In the genomic region with DNA sequence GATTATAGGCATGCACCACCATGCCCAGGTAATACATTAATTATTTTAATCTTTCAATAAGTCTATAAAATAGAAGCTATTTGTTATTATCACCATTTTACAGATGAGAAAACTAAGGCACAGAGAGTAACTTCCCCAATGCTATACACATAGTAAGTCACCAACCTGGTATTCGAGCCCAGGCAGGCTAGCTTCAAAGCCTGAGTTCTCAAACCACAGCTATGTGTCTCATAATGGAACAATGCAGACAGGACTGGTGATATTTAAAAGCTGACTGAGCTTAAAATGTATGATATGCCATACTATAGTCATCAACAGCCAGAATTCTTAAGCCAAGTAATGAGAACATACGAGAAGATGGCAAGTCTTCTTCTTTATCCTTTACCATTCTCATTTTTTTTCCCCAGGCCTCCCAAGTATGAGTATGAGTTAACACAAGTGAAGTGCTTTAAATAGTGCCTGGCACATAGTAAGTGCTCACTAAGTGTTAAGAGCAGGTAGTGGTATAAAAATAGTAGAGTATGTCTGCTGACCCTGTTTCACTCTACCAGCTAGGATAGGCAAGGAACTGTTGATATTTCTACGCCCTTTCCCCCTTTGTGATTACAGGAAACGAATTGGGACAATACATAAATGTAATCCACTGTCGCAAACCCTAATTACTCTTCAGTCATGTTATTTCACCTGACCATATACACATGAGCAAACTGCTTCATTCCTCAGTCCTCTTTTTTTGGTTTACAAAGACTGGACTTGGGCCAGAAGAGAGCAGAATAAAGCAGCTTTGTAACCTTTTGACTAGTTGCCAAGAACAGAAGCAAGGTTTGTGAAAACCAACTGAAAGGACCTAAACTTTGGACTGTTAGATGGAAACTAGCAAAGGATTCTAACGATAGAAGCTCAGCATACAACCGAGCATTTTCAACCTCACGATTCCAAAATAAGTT, we compare ENCODE assay signal across 9 cellular contexts. TPM values are rescaled to one million over a fixed set of nuclear protein-coding genes. Genes with fewer than 3 reads are reported as not detected.
DNase-seq lines count a peak whose midpoint lies in the region; ATAC-seq, FAIRE-seq and TF ChIP-seq lines count a peak whose summit lies in the region.
"Had no signal": no experiment of that assay in that cellular context is flagged by ENCODE, and none has a peak within 500 bp of the region (broad histone marks: within the 10 kb centered on the region; RNA-seq: fewer than 3 reads in every experiment).

No MANE protein-coding gene starts in this region.

- H2BK20ac ChIP-seq in IMR-90 (ENCODE audit: low read depth, low read length): no peak overlapping the region

- H4K5ac ChIP-seq in IMR-90 (ENCODE audit: low read depth, low read length): no peak overlapping the region

- H3K4me2 ChIP-seq in IMR-90 (ENCODE audit: low read depth, low read length): no peak overlapping the region; the same call in 1 of the 2 replicates
- no peak overlapping the region for H3K4me2 ChIP-seq in GM12878 (ENCODE audit: control insufficient read depth, insufficient read depth)
- peak overlapping the region; percentile 30 for H3K4me2 ChIP-seq in hepatocyte

- RAD21 ChIA-PET in GM12878 (lab: Charles Lee; ENCODE audit: unreplicated experiment): interaction anchor here (0.7 to 6.0 kb wide), 7 partner anchors 7 to 130 kb away, joined by 3 to 60 read pairs (median 5); a partner anchor contains a TSS

- no peak overlapping the region for H4K91ac ChIP-seq in IMR-90 (ENCODE audit: insufficient read depth, low read depth, low read length)

- no peak for TF ChIP-seq RAD21 in IMR-90 (IDR thresholded peaks at IDR 0.05; ENCODE audit: low read length)
- TF ChIP-seq RAD21 in GM12878 (IDR thresholded peaks at IDR 0.05; ENCODE audit: insufficient read depth, low read depth, low read length): no peak

- no peak for FAIRE-seq in GM12878 (lab: Jason Lieb, UNC)
- FAIRE-seq: G401.6 had no signal

- H3K9ac ChIP-seq in IMR-90 (ENCODE audit: low read depth, low read length) (no peak overlapping the region), GM12878 (ENCODE audit: control insufficient read depth, insufficient read depth, low read length) (no peak overlapping the region)

- POLR2A ChIA-PET in IMR-90 (lab: Charles Lee; ENCODE audit: unreplicated experiment): no interaction called here
- POLR2A ChIA-PET in GM12878 (lab: Charles Lee): interaction anchor here (0.6 to 5.6 kb wide), 9 partner anchors 8 to 509 kb away, joined by 3 to 60 read pairs (median 5); a partner anchor contains a TSS

- no peak overlapping the region for H2BK120ac ChIP-seq in IMR-90 (ENCODE audit: low read depth, low read length)

- H3K56ac ChIP-seq in IMR-90 (ENCODE audit: extremely low read depth, insufficient read depth, low read length): no peak overlapping the region

- H3K4me3 ChIP-seq in IMR-90 (ENCODE audit: insufficient read depth, low read depth, low read length): no peak overlapping the region
- H3K4me3 ChIP-seq in GM12878: no peak overlapping the region
- no peak overlapping the region for H3K4me3 ChIP-seq in hepatocyte

- H2AFZ ChIP-seq in IMR-90 (replicated peaks; ENCODE audit: low read length, poor library complexity) (no peak overlapping the region), GM12878 (ENCODE audit: control insufficient read depth, low read depth, low read length) (no peak overlapping the region), hepatocyte (no peak overlapping the region)

- no peak overlapping the region for H2AK5ac ChIP-seq in IMR-90 (ENCODE audit: low read depth, low read length)

- H3K79me1 ChIP-seq in IMR-90 (ENCODE audit: low read depth in 1 of 2, low read length in 2 of 2): peaks cover 6 to 41% of the 10 kb centered on the region in 2 experiments; a peak in 3 of 4 replicates

- no peak for TF ChIP-seq EP300 in GM12878 (IDR thresholded peaks at IDR 0.05; ENCODE audit: borderline replicate concordance in 1 of 2, control insufficient read depth in 1 of 2, low read depth in 2 of 2, low read length in 2 of 2)

- no peak overlapping the region for H2BK15ac ChIP-seq in IMR-90 (ENCODE audit: low read depth, low read length)

- H3K9me2 ChIP-seq in hepatocyte (replicated peaks; ENCODE audit: insufficient read depth): no peaks in the 10 kb centered on the region

- DNase-seq in IMR-90 (peak; percentile 88), GM12878 (ENCODE audit: low read depth, low spot score) (no peak), hepatocyte (ENCODE audit: low spot score) (peak; percentile 18), substantia nigra (lab: John Stamatoyannopoulos, UW) (no peak), NCI-H510A treated with DMSO at 0.1 percent for 48 hours (lab: John Stamatoyannopoulos, UW) (no peak), GM19238 (ENCODE audit: insufficient read length, low spot score) (no peak), NCI-H2227 treated with DMSO at 0.1 percent for 48 hours (lab: John Stamatoyannopoulos, UW) (no peak), NCI-H2171 treated with DMSO at 0.1 percent for 48 hours (lab: John Stamatoyannopoulos, UW) (no peak)

- H3K14ac ChIP-seq in IMR-90 (replicated peaks; ENCODE audit: low read depth, low read length): no peak overlapping the region

- H3K18ac ChIP-seq in IMR-90 (ENCODE audit: low read depth, low read length): no peak overlapping the region

- H3K27me3 ChIP-seq in IMR-90 (ENCODE audit: control insufficient read depth, insufficient read depth, low read length) (no peaks in the 10 kb centered on the region), GM12878 (replicated peaks in 1 of 2; ENCODE audit: control insufficient read depth in 2 of 2, insufficient read depth in 2 of 2, low read length in 1 of 2) (no peaks in the 10 kb centered on the region), hepatocyte (no peaks in the 10 kb centered on the region)

- H3K79me2 ChIP-seq in GM12878 (ENCODE audit: control insufficient read depth, insufficient read depth, low read length) (peaks cover 57% of the 10 kb centered on the region), hepatocyte (peaks cover 81% of the 10 kb centered on the region)

- BruUV-seq in IMR-90 (replicated peaks; lab: Mats Ljungman, UMichigan) (no TSS peak), GM12878 (replicated peaks; lab: Mats Ljungman, UMichigan) (no TSS peak)

- in situ Hi-C loops in IMR-90 (cut with MboI; ENCODE audit: low sequenced_read_pairs): no loop called here
- in situ Hi-C loops in GM12878 (cut with MboI): no loop called here

- intact Hi-C loops in IMR-90 (cut with micrococcal nuclease): no loop called here
- intact Hi-C loops in GM12878 (cut with micrococcal nuclease; ENCODE audit: unreplicated experiment): no loop called here

- ATAC-seq in IMR-90 (ENCODE audit: low read depth): peak; percentile 60; the same call in 1 of the 2 replicates
- ATAC-seq in GM12878: peak; percentile 60

- H3K9me3 ChIP-seq in IMR-90 (ENCODE audit: control insufficient read depth, insufficient read depth, low read length): no peaks in the 10 kb centered on the region
- H3K9me3 ChIP-seq in GM12878 (replicated peaks; ENCODE audit: control insufficient read depth, insufficient read depth, low read length): no peaks in the 10 kb centered on the region
- H3K9me3 ChIP-seq in hepatocyte (ENCODE audit: low read depth): no peaks in the 10 kb centered on the region

- H3K9me1 ChIP-seq in IMR-90 (ENCODE audit: insufficient read depth, low read length): no peaks in the 10 kb centered on the region; the same call in none of the 2 replicates

- no peak overlapping the region for H3K23ac ChIP-seq in IMR-90 (ENCODE audit: low read depth, low read length)

- SMC1A ChIA-PET in GM12878 (lab: Charles Lee; ENCODE audit: uncharacterized antibody, unreplicated experiment): interaction anchor here (0.6 to 6.1 kb wide), 17 partner anchors 7 to 276 kb away, joined by 3 to 85 read pairs (median 4); a partner anchor contains a TSS

- peak overlapping the region; percentile 33 for H2BK5ac ChIP-seq in IMR-90 (ENCODE audit: low read depth, low read length, poor library complexity, severe bottlenecking)

- H4K20me1 ChIP-seq in IMR-90 (ENCODE audit: insufficient read depth, low read length) (peaks cover 16% of the 10 kb centered on the region; the same call in 1 of the 2 replicates), GM12878 (ENCODE audit: control insufficient read depth, insufficient read depth) (no peaks in the 10 kb centered on the region), hepatocyte (ENCODE audit: insufficient read depth, poor library complexity, severe bottlenecking) (peaks cover 6% of the 10 kb centered on the region)

- H3K4me1 ChIP-seq in IMR-90 (ENCODE audit: control insufficient read depth, insufficient read depth, low read length) (peaks cover 6% of the 10 kb centered on the region; the same call in 1 of the 2 replicates), GM12878 (ENCODE audit: control insufficient read depth, insufficient read depth, low read length) (peaks cover 36% of the 10 kb centered on the region), hepatocyte (ENCODE audit: insufficient read depth) (peaks cover 13% of the 10 kb centered on the region)

- no peak overlapping the region for H2AK9ac ChIP-seq in IMR-90 (replicated peaks; ENCODE audit: low read depth, low read length, poor library complexity)

- no peak overlapping the region for H4K8ac ChIP-seq in IMR-90 (ENCODE audit: low read depth in 2 of 2, low read length in 2 of 2)

- H3K27ac ChIP-seq in IMR-90 (ENCODE audit: insufficient read depth, low read length) (no peak overlapping the region), GM12878 (ENCODE audit: control insufficient read depth, insufficient read depth) (no peak overlapping the region), hepatocyte (peak overlapping the region; percentile 50), substantia nigra (ENCODE audit: low read depth, low read length, poor library complexity, severe bottlenecking) (peak overlapping the region; percentile 54)

- no peak for TF ChIP-seq CTCF in IMR-90 (conservative IDR thresholded peaks at IDR 0.05; ENCODE audit: low read depth, low read length)
- TF ChIP-seq CTCF in GM12878 (IDR thresholded peaks at IDR 0.05 in 2 of 3, conservative IDR thresholded peaks at IDR 0.05 in 1 of 3; ENCODE audit: control insufficient read depth in 2 of 3, extremely low read depth in 1 of 3, insufficient read depth in 1 of 3, low read depth in 3 of 3, low read length in 3 of 3): no peak
- no peak for TF ChIP-seq CTCF in hepatocyte (IDR thresholded peaks at IDR 0.05; ENCODE audit: poor library complexity)

- TF ChIP-seq POLR2A in IMR-90 (IDR thresholded peaks at IDR 0.05; ENCODE audit: low read depth, low read length) (no peak), GM12878 (IDR thresholded peaks at IDR 0.05; ENCODE audit: low read depth, low read length) (no peak)

- CTCF ChIA-PET in IMR-90 (lab: Yijun Ruan, JAX) (interaction anchor here (1.2 to 1.5 kb wide), 2 partner anchors 10 to 13 kb away, joined by 3 to 5 read pairs; a partner anchor contains a TSS), GM12878 (lab: Yijun Ruan, JAX) (interaction anchor here (0.6 to 6.3 kb wide), 16 partner anchors 8 to 392 kb away, joined by 3 to 61 read pairs (median 4); a partner anchor contains a TSS)

- dilution Hi-C loops in IMR-90 (cut with HindIII; ENCODE audit: low sequenced_read_pairs, unreplicated experiment): no loop called here

- H3K4ac ChIP-seq in IMR-90 (ENCODE audit: low read depth, low read length): no peak overlapping the region

- WGBS in IMR-90 (ENCODE audit: extremely low coverage in 2 of 2, insufficient read length in 1 of 2), 2 experiments: 88% methylated on average over 4 of the region's 8 CpGs; no CpG with 5 or more reads in 1 of the 2 experiments
- WGBS in GM12878 (ENCODE audit: insufficient coverage, insufficient replicate concordance, low lambda C conversion rate, missing lambda C conversion rate): 35% methylated on average over 8 of the region's 8 CpGs
- 84% methylated on average over 8 of the region's 8 CpGs for WGBS in hepatocyte (ENCODE audit: low lambda C conversion rate, missing lambda C conversion rate)

- H3K36me3 ChIP-seq in IMR-90 (ENCODE audit: control insufficient read depth, insufficient read depth, low read length) (peaks cover 5% of the 10 kb centered on the region), GM12878 (ENCODE audit: control insufficient read depth in 2 of 2, insufficient read depth in 2 of 2, low read length in 1 of 2) (peaks cover 0 to 9% of the 10 kb centered on the region in 2 experiments; a peak in 3 of 4 replicates), hepatocyte (replicated peaks; ENCODE audit: insufficient read depth, low read depth) (no peaks in the 10 kb centered on the region)

RNA-seq across cellular contexts. Expression of a gene that starts 9.5 kb away (rescaled TPM):
- total RNA-seq in IMR-90 (2012; rRNA removed) (14.4 and 17.6 TPM in 2 replicates), GM12878 (2014; rRNA removed) (18.3 and 19.0 TPM in 2 replicates), GM12878 (2014; rRNA removed; fragmentation: Illumina TruSeq; extraction: Trizol) (28.1 and 28.2 TPM in 2 replicates), GM12878 (2021) (28.5 and 29.6 TPM in 2 replicates), hepatocyte (13.5 and 19.9 TPM in 2 replicates)
- polyA plus RNA-seq in IMR-90 (2012; rRNA removed) (7.9 and 9.1 TPM in 2 replicates), GM12878 (2011; rRNA removed) (46.6 and 48.9 TPM in 2 replicates), GM12878 (2014; fragmentation: Illumina TruSeq; extraction: Trizol) (28.1 and 33.0 TPM in 2 replicates), GM12878 (2014; fragmentation: Nextera tagmentation; extraction: Ambion mirVana) (10 to 100 TPM; 13.0 to 15.6 TPM), GM12878 (2014; rRNA removed) (19.8 and 20.1 TPM in 2 replicates), GM12878 (2016; fragmentation: Nextera tagmentation; extraction: Ambion mirVana) (10 to 100 TPM; 22.6 to 24.2 TPM), hepatocyte (4.2 and 6.9 TPM in 2 replicates)
- polyA plus RNA-seq in IMR-90 (2012; cell fraction: cytosol; rRNA removed): 2.1 and 2.5 TPM in 2 replicates
- 4.8 and 20.3 TPM in 2 replicates for polyA plus RNA-seq in IMR-90 (2012; cell fraction: nucleus; rRNA removed; ENCODE audit: low replicate concordance)
- total RNA-seq in GM12878 (2013; cell fraction: nucleolus; rRNA removed): 62.1 and 81.3 TPM in 2 replicates
- polyA plus RNA-seq in GM12878 (2011; ENCODE audit: low read depth): 8.9 TPM
- polyA plus RNA-seq in GM12878 (2011; cell fraction: cytosol; rRNA removed): 24.4 and 27.3 TPM in 2 replicates
- polyA plus RNA-seq in GM12878 (2011; cell fraction: nucleus; rRNA removed): 26.8 and 29.1 TPM in 2 replicates
- 12.3 and 13.9 TPM in 2 replicates for polyA plus RNA-seq in GM12878 (2012)
- polyA minus RNA-seq in GM12878 (2011; rRNA and poly(A)+ RNA removed): 62.8 and 90.9 TPM in 2 replicates
- 14.4 and 18.8 TPM in 2 replicates for polyA minus RNA-seq in GM12878 (2011; cell fraction: cytosol; rRNA and poly(A)+ RNA removed)
- polyA minus RNA-seq in GM12878 (2011; cell fraction: nucleus; rRNA and poly(A)+ RNA removed): 27.7 and 28.5 TPM in 2 replicates

Comparison
In these comparisons a context has a peak if more than half of its experiments do, and no peak if none do; other contexts are left out.
1. DNase-seq: peak in IMR-90 (single experiment) and hepatocyte (single experiment); none in GM12878 (single experiment), substantia nigra (0 of 49), NCI-H510A treated with DMSO at 0.1 percent for 48 hours (single experiment), GM19238 (single experiment), NCI-H2227 treated with DMSO at 0.1 percent for 48 hours (single experiment) and NCI-H2171 treated with DMSO at 0.1 percent for 48 hours (single experiment).
2. H3K27ac ChIP-seq: peak in hepatocyte (single experiment) and substantia nigra (single experiment); none in IMR-90 (single experiment) and GM12878 (single experiment).